In the genomic region with DNA sequence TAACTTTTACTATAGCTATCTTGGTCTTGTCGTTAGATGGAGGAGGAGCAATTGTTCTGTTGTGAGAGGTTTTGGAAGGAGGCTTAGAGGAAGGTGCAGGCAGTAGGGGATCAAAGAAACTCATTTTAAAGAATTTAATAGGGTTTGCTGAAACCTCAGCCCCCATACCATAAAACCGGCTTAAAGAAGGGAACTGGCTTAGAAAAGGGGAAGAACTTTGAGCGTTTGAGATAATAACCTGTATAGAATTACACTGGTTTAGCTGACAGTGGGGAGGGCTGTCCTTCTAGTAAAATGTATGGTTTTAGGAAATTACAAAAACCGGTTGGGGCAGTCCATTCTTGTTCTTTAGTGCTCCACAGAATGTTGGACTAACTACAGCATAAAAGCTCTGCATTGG, we compare ENCODE assay signal across 17 cellular contexts.
DNase-seq lines count a peak whose midpoint lies in the region; ATAC-seq lines count a peak whose summit lies in the region.
"Had no signal": no experiment of that assay in that cellular context is flagged by ENCODE, and none has a peak within 500 bp of the region (broad histone marks: within the 10 kb centered on the region; RNA-seq: fewer than 3 reads in every experiment).

No MANE protein-coding gene starts in this region.

- peaks cover 47% of the 10 kb centered on the region for H3K36me3 Mint-ChIP-seq in activated T-cell treated with anti-CD3 and anti-CD28 coated beads, Interleukin-2, amount 50 U/mL, for 24 hours (ENCODE audit: low read depth)
- peaks cover 12% of the 10 kb centered on the region for H3K36me3 Mint-ChIP-seq in activated naive CD8-positive, alpha-beta T cell treated with anti-CD3 and anti-CD28 coated beads, Interleukin-2, amount 10 ng/mL, durations not matched to agents 7 days and 5 days

- H3K4me1 ChIP-seq in trophoblast cell (ENCODE audit: control insufficient read depth in 1 of 2, insufficient read depth in 2 of 2, low read length in 2 of 2), result peaks cover 0 to 11% of the 10 kb centered on the region in 2 experiments
- H3K4me1 ChIP-seq: SJSA1 had no signal

- peak overlapping the region; percentile 63 for H3K4me3 Mint-ChIP-seq in activated T-cell treated with anti-CD3 and anti-CD28 coated beads, Interleukin-2, amount 50 U/mL, for 24 hours
- peak overlapping the region; percentile 81 for H3K4me3 Mint-ChIP-seq in activated naive CD8-positive, alpha-beta T cell treated with anti-CD3 and anti-CD28 coated beads, Interleukin-2, amount 10 ng/mL, durations not matched to agents 7 days and 5 days
- H3K4me3 Mint-ChIP-seq: endodermal cell had no signal

- no peak overlapping the region for H4K91ac ChIP-seq in trophoblast cell (ENCODE audit: low read depth, low read length)

- no peak overlapping the region for H4K12ac ChIP-seq in trophoblast cell (ENCODE audit: low read depth, low read length)

- no peak overlapping the region for H2AK5ac ChIP-seq in trophoblast cell (ENCODE audit: low read length)

- peaks cover 6% of the 10 kb centered on the region for H3K79me2 ChIP-seq in trophoblast cell (ENCODE audit: control insufficient read depth, insufficient read depth, low read length, poor library complexity)

- POLR2A ChIA-PET in activated naive CD8-positive, alpha-beta T cell treated with anti-CD3 and anti-CD28 coated beads, Interleukin-2, amount 10 ng/mL, durations not matched to agents 7 days and 5 days (lab: Charles Lee), result no interaction called here

- H3K4me2 ChIP-seq in trophoblast cell (ENCODE audit: low read length), result peak overlapping the region; percentile 34

- no CpG with 5 or more reads among the region's 4 CpGs for WGBS in trophoblast cell (ENCODE audit: extremely low coverage, insufficient coverage, insufficient read length)

- DNase-seq in activated T-cell treated with anti-CD3 and anti-CD28 coated beads, Interleukin-2, amount 50 U/mL, for 24 hours, result no peak
- no peak for DNase-seq in activated T-cell treated with anti-CD3 and anti-CD28 coated beads, Interleukin-2, amount 50 U/mL, for 48 hours
- DNase-seq in NCI-H1048 (lab: John Stamatoyannopoulos, UW) (peak; percentile 8), trophoblast cell (peak; percentile 15 to 61), SHP77 (lab: John Stamatoyannopoulos, UW) (no peak), NCI-H1930 (lab: John Stamatoyannopoulos, UW) (no peak)
- DNase-seq in activated naive CD8-positive, alpha-beta T cell treated with anti-CD3 and anti-CD28 coated beads, Interleukin-2, amount 10 ng/mL, durations not matched to agents 7 days and 5 days, result no peak
- DNase-seq: activated CD8-positive, alpha-beta memory T cell treated with anti-CD3 and anti-CD28 coated beads for 24 hours; aorta; endodermal cell; glutamatergic neuron; NCI-H1105 treated with DMSO at 0.1 percent for 48 hours; stimulated activated CD8-positive, alpha-beta memory T cell treated with anti-CD3 and anti-CD28 coated beads, Interleukin-4, amount 100 ng/mL, for 48 hours had no signal

- peaks cover 0 to 2% of the 10 kb centered on the region in 2 experiments for H3K36me3 ChIP-seq in trophoblast cell (ENCODE audit: control insufficient read depth in 1 of 2, insufficient read depth in 2 of 2, low read length in 2 of 2)
- H3K36me3 ChIP-seq: SJSA1 had no signal

- H3K23ac ChIP-seq in trophoblast cell (ENCODE audit: low read length), result no peak overlapping the region

- H2BK5ac ChIP-seq in trophoblast cell (ENCODE audit: low read depth, low read length, poor library complexity), result no peak overlapping the region

- H3K9ac ChIP-seq in trophoblast cell (ENCODE audit: low read length), result no peak overlapping the region

- H3K27me3 ChIP-seq in trophoblast cell (ENCODE audit: insufficient read depth, low read length), result no peaks in the 10 kb centered on the region
- H3K27me3 ChIP-seq: SJSA1 had no signal

- no peak overlapping the region for H3K14ac ChIP-seq in trophoblast cell (ENCODE audit: low read length)

- no peak overlapping the region for H4K8ac ChIP-seq in trophoblast cell (ENCODE audit: low read depth, low read length)

- no peak overlapping the region for H3K4ac ChIP-seq in trophoblast cell (ENCODE audit: low read depth, low read length)

- H3K27me3 Mint-ChIP-seq in activated T-cell treated with anti-CD3 and anti-CD28 coated beads, Interleukin-2, amount 50 U/mL, for 24 hours, result no peaks in the 10 kb centered on the region
- no peaks in the 10 kb centered on the region for H3K27me3 Mint-ChIP-seq in activated naive CD8-positive, alpha-beta T cell treated with anti-CD3 and anti-CD28 coated beads, Interleukin-2, amount 10 ng/mL, durations not matched to agents 7 days and 5 days

- H3K4me3 ChIP-seq in trophoblast cell (ENCODE audit: low read depth, low read length), result no peak overlapping the region
- H3K4me3 ChIP-seq: SJSA1 had no signal

- no peak overlapping the region for H2BK12ac ChIP-seq in trophoblast cell (ENCODE audit: low read length)

- no peak for ATAC-seq in activated naive CD8-positive, alpha-beta T cell treated with anti-CD3 and anti-CD28 coated beads, Interleukin-2, amount 10 ng/mL, durations not matched to agents 7 days and 5 days (ENCODE audit: low read depth)
- no peak for ATAC-seq in HG03442 (IDR thresholded peaks at IDR 0.05; ENCODE audit: unreplicated experiment)
- ATAC-seq: HCT116, left lobe of liver had no signal

- H3K4me1 Mint-ChIP-seq in activated T-cell treated with anti-CD3 and anti-CD28 coated beads, Interleukin-2, amount 50 U/mL, for 24 hours (ENCODE audit: low read depth), result peaks cover 76% of the 10 kb centered on the region
- peaks cover 29% of the 10 kb centered on the region for H3K4me1 Mint-ChIP-seq in activated naive CD8-positive, alpha-beta T cell treated with anti-CD3 and anti-CD28 coated beads, Interleukin-2, amount 10 ng/mL, durations not matched to agents 7 days and 5 days

- no peak overlapping the region for H2AFZ ChIP-seq in trophoblast cell (ENCODE audit: insufficient read depth, low read length, poor library complexity)

- no peaks in the 10 kb centered on the region for H3K79me1 ChIP-seq in trophoblast cell (ENCODE audit: low read length)

- H2BK120ac ChIP-seq in trophoblast cell (ENCODE audit: insufficient read depth, low read length, poor library complexity), result no peak overlapping the region

- H3K9me3 Mint-ChIP-seq in activated T-cell treated with anti-CD3 and anti-CD28 coated beads, Interleukin-2, amount 50 U/mL, for 24 hours, result peaks cover 5% of the 10 kb centered on the region
- H3K9me3 Mint-ChIP-seq in activated naive CD8-positive, alpha-beta T cell treated with anti-CD3 and anti-CD28 coated beads, Interleukin-2, amount 10 ng/mL, durations not matched to agents 7 days and 5 days, result peaks cover 2% of the 10 kb centered on the region

- H3K9me3 ChIP-seq in trophoblast cell (ENCODE audit: insufficient read depth, low read depth, low read length), result no peaks in the 10 kb centered on the region
- H3K9me3 ChIP-seq: SJSA1 had no signal

- no peak overlapping the region for H3K18ac ChIP-seq in trophoblast cell (ENCODE audit: low read length)

- H3K27ac ChIP-seq in trophoblast cell (ENCODE audit: low read depth, low read length), result no peak overlapping the region
- H3K27ac ChIP-seq: SJSA1 had no signal

- peak overlapping the region; percentile 87 for H3K27ac Mint-ChIP-seq in activated T-cell treated with anti-CD3 and anti-CD28 coated beads, Interleukin-2, amount 50 U/mL, for 24 hours
- peak overlapping the region; percentile 87 for H3K27ac Mint-ChIP-seq in activated naive CD8-positive, alpha-beta T cell treated with anti-CD3 and anti-CD28 coated beads, Interleukin-2, amount 10 ng/mL, durations not matched to agents 7 days and 5 days
- H3K27ac Mint-ChIP-seq: endodermal cell had no signal

Comparison
In these comparisons a context has a peak if more than half of its experiments do, and no peak if none do; other contexts are left out.
1. DNase-seq: peak in NCI-H1048 (single experiment) and trophoblast cell (2 of 2); none in activated T-cell treated with anti-CD3 and anti-CD28 coated beads, Interleukin-2, amount 50 U/mL, for 24 hours (single experiment), activated T-cell treated with anti-CD3 and anti-CD28 coated beads, Interleukin-2, amount 50 U/mL, for 48 hours (0 of 2), activated naive CD8-positive, alpha-beta T cell treated with anti-CD3 and anti-CD28 coated beads, Interleukin-2, amount 10 ng/mL, durations not matched to agents 7 days and 5 days (single experiment), SHP77 (0 of 2) and NCI-H1930 (0 of 2).